Comparison of ENCODE assay signal across 8 cellular contexts in genomic region chrX:53312946-53313745, GRCh38. TPM values are rescaled to one million over a fixed set of nuclear protein-coding genes. Genes with fewer than 3 reads are reported as not detected.
DNase-seq lines count a peak whose midpoint lies in the region; ATAC-seq and TF ChIP-seq lines count a peak whose summit lies in the region.

No MANE protein-coding gene starts in this region.

- H3K27ac Mint-ChIP-seq in endothelial cell (ENCODE audit: unreplicated experiment): no peak overlapping the region
- H3K27ac Mint-ChIP-seq in stimulated activated memory B cell treated with anti-CD40 and anti-IgM and Interleukin-4, amounts not matched to agents 10 μg/mL and 1 μg/mL and 100 μg/mL, for 72 hours: no peak overlapping the region

- H3K36me3 Mint-ChIP-seq in endothelial cell (ENCODE audit: low read depth, unreplicated experiment): no peaks in the 10 kb centered on the region
- H3K36me3 Mint-ChIP-seq in stimulated activated memory B cell treated with anti-CD40 and anti-IgM and Interleukin-4, amounts not matched to agents 10 μg/mL and 1 μg/mL and 100 μg/mL, for 72 hours: no peaks in the 10 kb centered on the region

- peak; percentile 60 for ATAC-seq in stimulated activated memory B cell treated with anti-CD40 and anti-IgM and Interleukin-4, amounts not matched to agents 10 μg/mL and 1 μg/mL and 100 μg/mL, for 72 hours
- no peak for ATAC-seq in HG03442 (IDR thresholded peaks at IDR 0.05; ENCODE audit: unreplicated experiment)

- DNase-seq in COLO829 (ENCODE audit: low spot score) (peak; percentile 80), GOT3 (lab: John Stamatoyannopoulos, UW) (peak; percentile 2), NCI-H69 (lab: John Stamatoyannopoulos, UW) (peak; percentile 54), endothelial cell (ENCODE audit: low spot score) (peak; percentile 66), mucosa of gallbladder (ENCODE audit: low spot score) (peak; percentile 70)
- DNase-seq in activated CD8-positive, alpha-beta memory T cell treated with anti-CD3 and anti-CD28 coated beads for 4 hours (ENCODE audit: low read depth in 2 of 2): peak; percentile 19 to 36

- peaks cover 4% of the 10 kb centered on the region for H3K27me3 Mint-ChIP-seq in endothelial cell (ENCODE audit: unreplicated experiment)
- peaks cover 8% of the 10 kb centered on the region for H3K27me3 Mint-ChIP-seq in stimulated activated memory B cell treated with anti-CD40 and anti-IgM and Interleukin-4, amounts not matched to agents 10 μg/mL and 1 μg/mL and 100 μg/mL, for 72 hours

- no peaks in the 10 kb centered on the region for H3K9me3 Mint-ChIP-seq in endothelial cell (ENCODE audit: unreplicated experiment)
- H3K9me3 Mint-ChIP-seq in stimulated activated memory B cell treated with anti-CD40 and anti-IgM and Interleukin-4, amounts not matched to agents 10 μg/mL and 1 μg/mL and 100 μg/mL, for 72 hours: no peaks in the 10 kb centered on the region

- peak; percentile 76 for TF ChIP-seq CTCF in endothelial cell (IDR thresholded peaks at IDR 0.05; ENCODE audit: unreplicated experiment)

- peaks cover 18% of the 10 kb centered on the region for H3K4me1 Mint-ChIP-seq in endothelial cell (ENCODE audit: unreplicated experiment)
- peaks cover 17% of the 10 kb centered on the region for H3K4me1 Mint-ChIP-seq in stimulated activated memory B cell treated with anti-CD40 and anti-IgM and Interleukin-4, amounts not matched to agents 10 μg/mL and 1 μg/mL and 100 μg/mL, for 72 hours

- no peak overlapping the region for H3K4me3 Mint-ChIP-seq in endothelial cell (ENCODE audit: unreplicated experiment)
- H3K4me3 Mint-ChIP-seq in stimulated activated memory B cell treated with anti-CD40 and anti-IgM and Interleukin-4, amounts not matched to agents 10 μg/mL and 1 μg/mL and 100 μg/mL, for 72 hours: no peak overlapping the region

RNA-seq across cellular contexts. Expression of gene IQSEC2, which starts 31.8 kb away (rescaled TPM):
- total RNA-seq in endothelial cell (ENCODE audit: unreplicated experiment) (38.9 TPM), mucosa of gallbladder (34.5 TPM)

Comparison
In these comparisons a context has a peak if more than half of its experiments do, and no peak if none do; other contexts are left out.
1. DNase-seq: peak in every context shown above with its lines; median percentile 80 in COLO829; 70 in mucosa of gallbladder; 66 in endothelial cell; 54 in NCI-H69; 28 in activated CD8-positive, alpha-beta memory T cell treated with anti-CD3 and anti-CD28 coated beads for 4 hours; 2 in GOT3.